21 cellular contexts compared by ENCODE assay signal in genomic region chr11:134916421-134916820, GRCh38.
"Had no signal": no experiment of that assay in that cellular context is flagged by ENCODE, and none has a peak within 500 bp of the region (broad histone marks: within the 10 kb centered on the region; RNA-seq: fewer than 3 reads in every experiment).

No MANE protein-coding gene starts in this region.

- H3K4me3 ChIP-seq: left ventricle myocardium inferior, lung, ovary, right lobe of liver, tibial artery, upper lobe of right lung had no signal

- H3K27me3 ChIP-seq: ovary, right lobe of liver, tibial artery, upper lobe of right lung had no signal

- H3K9me3 Mint-ChIP-seq: natural killer cell; stimulated activated naive CD8-positive, alpha-beta T cell treated with anti-CD3 and anti-CD28 coated beads, Interleukin-15, Interleukin-2, amounts not matched to agents 100 ng/mL and 50 ng/mL, for 24 hours had no signal

- H3K4me3 Mint-ChIP-seq: activated naive CD8-positive, alpha-beta T cell; natural killer cell; stimulated activated naive CD8-positive, alpha-beta T cell treated with anti-CD3 and anti-CD28 coated beads, Interleukin-15, Interleukin-2, amounts not matched to agents 100 ng/mL and 50 ng/mL, for 24 hours had no signal

- DNase-seq: activated CD4-positive, alpha-beta T cell treated with anti-CD3 and anti-CD28 coated beads for 4 hours; activated CD4-positive, alpha-beta T cell treated with anti-CD3 and anti-CD28 coated beads, Interleukin-2, amount 50 U/mL, for 48 hours; activated CD8-positive, alpha-beta memory T cell treated with anti-CD3 and anti-CD28 coated beads for 24 hours; activated effector memory CD4-positive, alpha-beta T cell treated with Interleukin-2 at 50 U/mL for 16 hours; activated naive CD4-positive, alpha-beta T cell treated with Interleukin-2 at 50 U/mL for 16 hours; anterior cingulate cortex; effector CD8-positive, alpha-beta T cell; left ventricle myocardium inferior; mesendoderm; natural killer cell; ovary; right lobe of liver; stimulated activated CD4-positive, alpha-beta T cell treated with anti-CD3 and anti-CD28 coated beads, Interleukin-4, amount 100 ng/mL, for 1 hour; substantia nigra; tibial artery; upper lobe of right lung had no signal

- H3K36me3 Mint-ChIP-seq: activated naive CD8-positive, alpha-beta T cell; natural killer cell had no signal

- H3K4me1 ChIP-seq: left ventricle myocardium inferior, right lobe of liver, upper lobe of right lung had no signal

- H3K27ac ChIP-seq: epithelial cell of prostate, left ventricle myocardium inferior, ovary, right lobe of liver, tibial artery, upper lobe of right lung had no signal

- H3K9me3 ChIP-seq: left ventricle myocardium inferior, ovary, right lobe of liver, tibial artery, upper lobe of right lung had no signal

- H3K4me1 Mint-ChIP-seq: natural killer cell had no signal

- H3K36me3 ChIP-seq: left ventricle myocardium inferior, ovary, right lobe of liver, tibial artery, upper lobe of right lung had no signal

- H3K27ac Mint-ChIP-seq: activated naive CD8-positive, alpha-beta T cell; natural killer cell; progenitor cell of endocrine pancreas; stimulated activated naive CD8-positive, alpha-beta T cell treated with anti-CD3 and anti-CD28 coated beads, Interleukin-15, Interleukin-2, amounts not matched to agents 100 ng/mL and 50 ng/mL, for 24 hours had no signal

- ATAC-seq: natural killer cell, upper lobe of right lung had no signal
